8 cellular contexts compared by ENCODE assay signal in the genomic region with DNA sequence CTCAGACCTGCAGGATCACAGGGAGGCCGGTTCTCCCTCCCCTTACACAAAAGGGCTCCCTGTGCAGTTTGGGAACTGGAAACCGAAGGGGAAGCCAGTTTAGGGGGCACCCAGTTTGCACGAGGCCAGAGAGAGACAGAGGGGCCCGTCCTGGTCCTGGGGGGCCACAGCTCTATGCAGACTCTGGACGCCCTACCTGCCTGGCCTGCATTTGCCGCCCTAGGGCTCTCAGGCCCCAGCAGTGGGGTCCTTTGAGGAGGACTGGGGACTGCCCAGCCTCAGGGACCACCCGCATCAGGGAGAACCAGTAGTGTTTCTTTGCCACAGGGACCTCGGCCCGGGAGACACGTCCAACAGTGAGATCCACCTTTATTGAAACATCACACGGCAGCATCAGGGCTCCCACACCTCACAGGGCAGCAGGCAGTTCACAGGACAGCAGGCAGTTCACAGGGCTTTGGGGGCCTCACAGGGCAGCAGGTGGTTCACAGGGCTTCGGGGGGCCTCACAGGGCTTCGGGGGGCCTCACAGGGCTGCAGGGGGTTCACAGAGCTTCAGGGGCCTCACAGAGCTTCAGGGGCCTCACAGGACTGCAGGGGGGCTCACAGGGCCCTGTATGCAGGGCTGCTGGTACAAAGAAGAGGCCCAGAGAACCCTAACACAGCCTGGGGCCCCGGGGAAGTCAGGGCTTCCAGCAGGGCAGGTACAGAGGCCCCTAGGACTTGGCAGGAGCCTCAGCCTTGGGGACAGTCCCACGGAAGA. TPM values are rescaled to one million over a fixed set of nuclear protein-coding genes. Genes with fewer than 3 reads are reported as not detected.
DNase-seq lines count a peak whose midpoint lies in the region; ATAC-seq and TF ChIP-seq lines count a peak whose summit lies in the region.

No MANE protein-coding gene starts in this region.

- peak overlapping the region; percentile 62 for H3K4me2 ChIP-seq in DOHH2 (ENCODE audit: low read length)

- 46 to 58% (median 48%) methylated on average over 15 of the region's 15 CpGs for WGBS in psoas muscle, 3 donors

- peak overlapping the region; percentile 88 for H3K4me3 ChIP-seq in DOHH2 (ENCODE audit: low read length)
- peak overlapping the region; percentile 54 for H3K4me3 ChIP-seq in fibroblast of the aortic adventitia (ENCODE audit: low read depth, low read length)
- H3K4me3 ChIP-seq in psoas muscle = peak overlapping the region; percentile 72

- TF ChIP-seq CTCF in DOHH2 (IDR thresholded peaks at IDR 0.05; ENCODE audit: low read depth, low read length, poor library complexity, severe bottlenecking) = no peak
- TF ChIP-seq CTCF in fibroblast of the aortic adventitia (IDR thresholded peaks at IDR 0.05; ENCODE audit: insufficient read depth, low read length) = no peak
- TF ChIP-seq CTCF in psoas muscle (IDR thresholded peaks at IDR 0.05) = no peak

- peak overlapping the region; percentile 22 for H3K27ac ChIP-seq in DOHH2 (ENCODE audit: low read depth, low read length)
- peak overlapping the region; percentile 13 for H3K27ac ChIP-seq in psoas muscle

- H3K27ac Mint-ChIP-seq in T-helper 17 cell = no peak overlapping the region

- no peaks in the 10 kb centered on the region for H3K27me3 ChIP-seq in DOHH2 (ENCODE audit: control insufficient read depth, low read length)
- H3K27me3 ChIP-seq in psoas muscle (ENCODE audit: insufficient read depth in 3 of 3, low read length in 2 of 3) = no peaks in the 10 kb centered on the region

- H3F3A ChIP-seq in DOHH2 (ENCODE audit: control insufficient read depth, insufficient read depth) = no peaks in the 10 kb centered on the region

- no peak for DNase-seq in T-helper 17 cell
- DNase-seq in fibroblast of the aortic adventitia (ENCODE audit: low read depth) = no peak
- DNase-seq in psoas muscle = peak in 1 of 2 donors; percentile 64
- DNase-seq in NCI-H1417 (lab: John Stamatoyannopoulos, UW) = no peak
- DNase-seq in DMS114 treated with DMSO at 0.1 percent for 48 hours (lab: John Stamatoyannopoulos, UW; ENCODE audit: unreplicated experiment) = no peak
- no peak for DNase-seq in iPS-NIHi7 (ENCODE audit: extremely low spot score)

- H4K20me1 ChIP-seq in DOHH2 (ENCODE audit: control insufficient read depth, insufficient read depth, low read depth, low read length) = no peaks in the 10 kb centered on the region; the same call in 1 of the 2 replicates

- peaks cover 80% of the 10 kb centered on the region for H3K4me1 ChIP-seq in DOHH2 (ENCODE audit: control insufficient read depth, low read length)
- H3K4me1 ChIP-seq in psoas muscle = peaks cover 8% of the 10 kb centered on the region

- no peaks in the 10 kb centered on the region for H3K27me3 Mint-ChIP-seq in T-helper 17 cell

- H3K4me3 Mint-ChIP-seq in T-helper 17 cell = peak overlapping the region; percentile 66

- H3K9me3 ChIP-seq in DOHH2 (ENCODE audit: control insufficient read depth, insufficient read depth, low read length) = no peaks in the 10 kb centered on the region
- H3K9me3 ChIP-seq in T-helper 17 cell (ENCODE audit: control insufficient read depth, low read length, poor library complexity, severe bottlenecking) = no peaks in the 10 kb centered on the region
- H3K9me3 ChIP-seq in psoas muscle = no peaks in the 10 kb centered on the region

- H3K9me2 ChIP-seq in DOHH2 (replicated peaks; ENCODE audit: control insufficient read depth, low read length) = no peaks in the 10 kb centered on the region

- ATAC-seq in T-helper 17 cell (no peak), psoas muscle (peak in 3 of 4 donors; percentile 3 to 28 (median 13)), HG03378 (IDR thresholded peaks at IDR 0.05; ENCODE audit: unreplicated experiment) (no peak)

- peaks cover 20% of the 10 kb centered on the region for H3K79me2 ChIP-seq in DOHH2 (ENCODE audit: control insufficient read depth, low read length)

- no peaks in the 10 kb centered on the region for H3K36me3 Mint-ChIP-seq in T-helper 17 cell (ENCODE audit: low read depth)

- peaks cover 13% of the 10 kb centered on the region for H3K4me1 Mint-ChIP-seq in T-helper 17 cell

- peaks cover 39% of the 10 kb centered on the region for H3K36me3 ChIP-seq in DOHH2 (ENCODE audit: control insufficient read depth, low read length)
- peaks cover 0 to 51% of the 10 kb centered on the region in 2 donors for H3K36me3 ChIP-seq in psoas muscle (ENCODE audit: insufficient read depth in 1 of 2, low read depth in 1 of 2)

- intact Hi-C loops in psoas muscle (cut with DNase I) = no loop called here

RNA-seq across cellular contexts. Expression of a gene that starts 0.6 kb away (rescaled TPM):
- total RNA-seq in T-helper 17 cell = 10 to 100 TPM; 41.5 to 54.2 TPM
- total RNA-seq in fibroblast of the aortic adventitia (ENCODE audit: low replicate concordance) = 29.1 and 29.6 TPM in 2 replicates
- total RNA-seq in psoas muscle = 10 to 100 TPM in 1 of 4 donors, 1 to 10 TPM in 3; 4.8 to 11.2 (median 6.4) TPM
- 10 to 100 TPM in 1 of 3 donors, 1 to 10 TPM in 2; 4.9 to 11.0 (median 5.7) TPM for polyA plus RNA-seq in psoas muscle

RNA-seq across cellular contexts. Expression of a gene that starts 18.6 kb away (rescaled TPM):
- not detected for total RNA-seq in T-helper 17 cell
- not detected in 2 replicates for total RNA-seq in fibroblast of the aortic adventitia (ENCODE audit: low replicate concordance)
- not detected for total RNA-seq in psoas muscle
- polyA plus RNA-seq in psoas muscle = under 1 TPM in 1 of 3 donors, not detected in 2; 0.01 TPM

RNA-seq across cellular contexts. Expression of a gene that starts 36.6 kb away (rescaled TPM):
- 1 to 10 TPM; 3.0 to 3.3 TPM for total RNA-seq in T-helper 17 cell
- total RNA-seq in fibroblast of the aortic adventitia (ENCODE audit: low replicate concordance) = 0.36 and 0.74 TPM in 2 replicates
- total RNA-seq in psoas muscle = 1 to 10 TPM in 3 of 4 donors, under 1 TPM in 1; 0.62 to 5.1 (median 2.5) TPM
- polyA plus RNA-seq in psoas muscle = 1 to 10 TPM in 1 of 3 donors, under 1 TPM in 2; 0.43 to 1.0 (median 0.83) TPM

RNA-seq across cellular contexts. Expression of a gene that starts 36.8 kb away (rescaled TPM):
- total RNA-seq in T-helper 17 cell (10 to 100 TPM; 15.4 to 17.8 TPM), fibroblast of the aortic adventitia (ENCODE audit: low replicate concordance) (5.2 and 14.3 TPM in 2 replicates), psoas muscle (10 to 100 TPM in 2 of 4 donors, 1 to 10 TPM in 2; 6.7 to 11.2 (median 9.7) TPM)
- 1 to 10 TPM; 5.7 to 9.9 (median 7.2) TPM for polyA plus RNA-seq in psoas muscle

Comparison
In these comparisons a context has a peak if more than half of its experiments do, and no peak if none do; other contexts are left out.
1. ATAC-seq: peak in psoas muscle (3 of 4); none in T-helper 17 cell (single experiment) and HG03378 (single experiment).
2. Peak in every context shown above with its lines, with median percentiles within 50 percentile points of each other: H3K4me3 ChIP-seq.